ENCODE assay signal across 8 cellular contexts in genomic region chr19:14496029-14496848, GRCh38. TPM values are rescaled to one million over a fixed set of nuclear protein-coding genes. Genes with fewer than 3 reads are reported as not detected.
DNase-seq lines count a peak whose midpoint lies in the region; ATAC-seq, FAIRE-seq and TF ChIP-seq lines count a peak whose summit lies in the region.

Gene GIPC1, minus strand, starts transcription at chr19:14496127. Its CDS starts 13,151 bp downstream, at chr19:14482976.

- H3K4me1 ChIP-seq in HAP-1 (peaks cover 5% of the 10 kb centered on the region), pancreas (peaks cover 0 to 5% (median 4%) of the 10 kb centered on the region in 3 donors), thymus (ENCODE audit: control insufficient read depth, insufficient read depth, low read length) (peaks cover 14% of the 10 kb centered on the region)

- no peaks in the 10 kb centered on the region for H3K9me3 Mint-ChIP-seq in T-helper 1 cell treated with Interleukin-12 subunit alpha and Interleukin-12 subunit beta and Interleukin-4 antibody, amounts not matched to agents 30 μg/mL and 1 μg/mL, for 36 hours

- peak within 1 kb of the TSS; percentile 80 for H3K4me3 Mint-ChIP-seq in T-helper 1 cell treated with Interleukin-12 subunit alpha and Interleukin-12 subunit beta and Interleukin-4 antibody, amounts not matched to agents 30 μg/mL and 1 μg/mL, for 36 hours

- no peak for TF ChIP-seq CTCF in pancreas (IDR thresholded peaks at IDR 0.05)

- H3K9me3 ChIP-seq in HAP-1, result no peaks in the 10 kb centered on the region
- H3K9me3 ChIP-seq in pancreas, result no peaks in the 10 kb centered on the region
- no peaks in the 10 kb centered on the region for H3K9me3 ChIP-seq in thymus (ENCODE audit: control insufficient read depth)

- no peaks in the 10 kb centered on the region for H3K27me3 Mint-ChIP-seq in T-helper 1 cell treated with Interleukin-12 subunit alpha and Interleukin-12 subunit beta and Interleukin-4 antibody, amounts not matched to agents 30 μg/mL and 1 μg/mL, for 36 hours (ENCODE audit: low read depth)

- peaks cover 17% of the 10 kb centered on the region for H3K4me1 Mint-ChIP-seq in T-helper 1 cell treated with Interleukin-12 subunit alpha and Interleukin-12 subunit beta and Interleukin-4 antibody, amounts not matched to agents 30 μg/mL and 1 μg/mL, for 36 hours (ENCODE audit: low read depth)

- intact Hi-C loops in cardiac septum (cut with DNase I), result loop anchor here (1.0 kb wide), 1 partner anchor 22 kb away; the partner anchor contains the start of gene DNAJB1
- intact Hi-C loops in pancreas (cut with DNase I), result no loop called here

- H3K27me3 ChIP-seq in HAP-1 (ENCODE audit: low read depth), result no peaks in the 10 kb centered on the region
- H3K27me3 ChIP-seq in pancreas, result no peaks in the 10 kb centered on the region
- H3K27me3 ChIP-seq in thymus (ENCODE audit: control insufficient read depth, insufficient read depth), result no peaks in the 10 kb centered on the region

- H3K36me3 ChIP-seq in HAP-1 (replicated peaks), result peaks cover 5% of the 10 kb centered on the region
- H3K36me3 ChIP-seq in pancreas, result no peaks in the 10 kb centered on the region
- H3K36me3 ChIP-seq in thymus (ENCODE audit: control insufficient read depth, insufficient read depth), result no peaks in the 10 kb centered on the region

- ATAC-seq in pancreas, result peak; percentile 95 to 97 (median 95)

- peak; percentile 96 for DNase-seq in DMS 273 treated with DMSO at 0.1 percent for 48 hours (lab: John Stamatoyannopoulos, UW)
- peak; percentile 98 to 99 for DNase-seq in HAP-1 (ENCODE audit: low spot score in 2 of 2)
- DNase-seq in NCI-H1436 treated with DMSO at 0.1 percent for 48 hours (lab: John Stamatoyannopoulos, UW), result peak; percentile 90
- DNase-seq in amniotic epithelial cell (ENCODE audit: low read depth), result peak; percentile 99
- peak; percentile 97 for DNase-seq in cardiac septum (ENCODE audit: low spot score)
- peak; percentile 95 to 99 (median 98) for DNase-seq in pancreas

- H3K4me3 ChIP-seq in HAP-1 (peak within 1 kb of the TSS; percentile 55), pancreas (peak within 1 kb of the TSS; percentile 63 to 91 (median 74)), thymus (ENCODE audit: low read length) (peak within 1 kb of the TSS; percentile 65)

- FAIRE-seq in pancreas (lab: Jason Lieb, UNC), result peak; percentile 61

- peaks cover 3% of the 10 kb centered on the region for H3K36me3 Mint-ChIP-seq in T-helper 1 cell treated with Interleukin-12 subunit alpha and Interleukin-12 subunit beta and Interleukin-4 antibody, amounts not matched to agents 30 μg/mL and 1 μg/mL, for 36 hours (ENCODE audit: low read depth)

- H3K27ac ChIP-seq in pancreas (peak within 1 kb of the TSS; percentile 25 to 83 (median 70)), thymus (ENCODE audit: low read depth) (peak within 1 kb of the TSS; percentile 65)

- in situ Hi-C loops in HAP-1 (cut with MboI; ENCODE audit: low sequenced_read_pairs), result no loop called here

- 2% methylated on average over 42 to 71 of the region's 71 CpGs for WGBS in pancreas, 2 donors
- WGBS in thymus, result 8% methylated on average over 71 of the region's 71 CpGs

- H3K27ac Mint-ChIP-seq in T-helper 1 cell treated with Interleukin-12 subunit alpha and Interleukin-12 subunit beta and Interleukin-4 antibody, amounts not matched to agents 30 μg/mL and 1 μg/mL, for 36 hours, result peak within 1 kb of the TSS; percentile 68

RNA-seq across cellular contexts. Expression of gene GIPC1, which starts in this region (rescaled TPM):
- total RNA-seq in cardiac septum (49.5 TPM), pancreas (10 to 100 TPM; 19.0 to 34.0 (median 22.4) TPM)
- polyA plus RNA-seq in pancreas (10 to 100 TPM; 53.0 to 53.1 TPM), thymus (58.5 TPM)

Comparison
In these comparisons a context has a peak if more than half of its experiments do, and no peak if none do; other contexts are left out.
1. Peak in every context shown above with its lines: DNase-seq, ATAC-seq, H3K4me3 ChIP-seq and H3K27ac ChIP-seq.